1 cellular context compared by ENCODE assay signal in the genomic region with DNA sequence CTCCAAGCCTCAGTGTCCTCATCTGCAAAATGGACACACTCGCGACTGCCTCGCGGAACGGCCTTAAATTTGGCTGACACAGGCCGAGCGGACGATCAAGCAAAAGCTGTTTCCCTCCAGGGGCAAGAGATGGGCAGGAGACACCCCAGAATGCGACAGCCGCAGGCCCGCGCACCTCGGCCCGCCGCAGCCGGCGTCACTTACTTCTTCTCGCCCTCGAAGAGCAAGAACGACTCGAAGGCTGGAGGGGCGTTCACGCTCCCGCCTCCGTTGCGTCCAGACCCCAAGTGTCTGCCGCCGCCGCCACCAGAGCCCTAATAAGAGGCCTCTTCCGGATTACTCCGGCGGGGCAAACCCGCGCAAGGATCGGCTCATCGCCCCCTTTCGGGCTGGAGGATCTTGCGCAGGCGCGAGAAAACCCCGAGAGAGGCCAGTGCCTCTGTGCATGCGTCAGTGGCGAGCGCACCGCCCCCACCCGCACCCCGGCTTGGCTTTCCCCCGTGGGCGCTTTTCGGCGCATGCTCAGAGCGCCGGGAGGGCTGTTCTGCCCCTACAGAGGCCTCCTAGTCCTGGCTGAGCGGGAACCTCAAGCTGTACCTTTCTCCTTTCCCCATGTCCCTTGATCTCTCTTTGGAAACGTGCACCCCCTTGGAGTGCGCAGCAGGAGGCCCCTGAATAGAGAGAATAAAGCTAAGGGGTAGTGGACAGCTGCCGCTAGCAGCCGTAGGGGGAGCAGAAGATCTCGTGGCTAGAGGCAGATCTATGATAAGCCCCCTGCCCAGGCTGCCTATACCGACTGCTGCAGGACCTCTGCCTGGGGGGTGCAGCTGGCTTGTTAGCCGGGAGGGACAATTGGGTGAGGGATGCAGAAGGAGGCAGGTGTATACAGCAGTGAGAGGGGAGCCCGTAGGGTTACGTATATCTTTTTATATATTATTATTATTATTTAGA.
TF ChIP-seq lines count a peak whose summit lies in the region.

No MANE protein-coding gene starts in this region.

TF ChIP-seq in H1, 55 proteins besides CTCF, POLR2A, EP300 and RAD21:
- TF ChIP-seq HDAC2 (IDR thresholded peaks at IDR 0.05; ENCODE audit: borderline replicate concordance in 1 of 2, low read depth in 2 of 2, low read length in 2 of 2) (peak in 1 of 2 experiments; percentile 93; a peak in 3 of 4 replicates), NRF1 (IDR thresholded peaks at IDR 0.05; ENCODE audit: low read depth, low read length) (peak; percentile 55), BACH1 (IDR thresholded peaks at IDR 0.05; ENCODE audit: low read length) (peak; percentile 86), SIN3A (conservative IDR thresholded peaks at IDR 0.05 in 1 of 2, IDR thresholded peaks at IDR 0.05 in 1 of 2; ENCODE audit: low read depth in 1 of 2, low read length in 2 of 2) (peak in 1 of 2 experiments; percentile 43; a peak in 1 of 4 replicates), POLR2AphosphoS5 (IDR thresholded peaks at IDR 0.05; ENCODE audit: low read depth, low read length) (peak; percentile 63), TBP (IDR thresholded peaks at IDR 0.05; ENCODE audit: low read depth, low read length) (peak; percentile 95), MAX (IDR thresholded peaks at IDR 0.05) (peak; percentile 38), SP2 (IDR thresholded peaks at IDR 0.05; ENCODE audit: low read length) (peak; percentile 46; the same call in 1 of the 2 replicates), CREB1 (IDR thresholded peaks at IDR 0.05) (peak; percentile 58), PHF8 (conservative IDR thresholded peaks at IDR 0.05; ENCODE audit: low read depth, low read length) (peak; percentile 72), TAF7 (optimal IDR thresholded peaks at IDR 0.05; ENCODE audit: borderline replicate concordance, low read depth, low read length) (peak; percentile 78), TAF1 (IDR thresholded peaks at IDR 0.05; ENCODE audit: low read depth, low read length) (peak; percentile 96), EGR1 (IDR thresholded peaks at IDR 0.05; ENCODE audit: borderline replicate concordance, low read depth, low read length) (peak; percentile 89), GABPA (IDR thresholded peaks at IDR 0.05; ENCODE audit: borderline replicate concordance, insufficient read depth, low read length) (peak; percentile 59; the same call in 1 of the 2 replicates)
- TF ChIP-seq, protein P1, sequence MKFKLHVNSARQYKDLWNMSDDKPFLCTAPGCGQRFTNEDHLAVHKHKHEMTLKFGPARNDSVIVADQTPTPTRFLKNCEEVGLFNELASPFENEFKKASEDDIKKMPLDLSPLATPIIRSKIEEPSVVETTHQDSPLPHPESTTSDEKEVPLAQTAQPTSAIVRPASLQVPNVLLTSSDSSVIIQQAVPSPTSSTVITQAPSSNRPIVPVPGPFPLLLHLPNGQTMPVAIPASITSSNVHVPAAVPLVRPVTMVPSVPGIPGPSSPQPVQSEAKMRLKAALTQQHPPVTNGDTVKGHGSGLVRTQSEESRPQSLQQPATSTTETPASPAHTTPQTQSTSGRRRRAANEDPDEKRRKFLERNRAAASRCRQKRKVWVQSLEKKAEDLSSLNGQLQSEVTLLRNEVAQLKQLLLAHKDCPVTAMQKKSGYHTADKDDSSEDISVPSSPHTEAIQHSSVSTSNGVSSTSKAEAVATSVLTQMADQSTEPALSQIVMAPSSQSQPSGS (IDR thresholded peaks at IDR 0.05; ENCODE audit: low read length): peak; percentile 46; the same call in 1 of the 2 replicates
- TF ChIP-seq, protein P2, sequence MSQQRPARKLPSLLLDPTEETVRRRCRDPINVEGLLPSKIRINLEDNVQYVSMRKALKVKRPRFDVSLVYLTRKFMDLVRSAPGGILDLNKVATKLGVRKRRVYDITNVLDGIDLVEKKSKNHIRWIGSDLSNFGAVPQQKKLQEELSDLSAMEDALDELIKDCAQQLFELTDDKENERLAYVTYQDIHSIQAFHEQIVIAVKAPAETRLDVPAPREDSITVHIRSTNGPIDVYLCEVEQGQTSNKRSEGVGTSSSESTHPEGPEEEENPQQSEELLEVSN (IDR thresholded peaks at IDR 0.05): peak; percentile 24; the same call in 1 of the 2 replicates
